ENCODE assay signal across 1 cellular context in genomic region chr9:36258170-36258988, GRCh38.
TF ChIP-seq lines count a peak whose summit lies in the region.

Gene GNE, minus strand, starts transcription at chr9:36258448. Its CDS starts 9,093 bp downstream, at chr9:36249355.

TF ChIP-seq in GM12878, 131 proteins besides CTCF, POLR2A, EP300 and RAD21 (continued from another document and continues in another):
- no peak for TF ChIP-seq BCL3 (IDR thresholded peaks at IDR 0.05; ENCODE audit: borderline replicate concordance, insufficient read depth, low read depth, low read length, poor library complexity, severe bottlenecking)
- TF ChIP-seq, protein P1, sequence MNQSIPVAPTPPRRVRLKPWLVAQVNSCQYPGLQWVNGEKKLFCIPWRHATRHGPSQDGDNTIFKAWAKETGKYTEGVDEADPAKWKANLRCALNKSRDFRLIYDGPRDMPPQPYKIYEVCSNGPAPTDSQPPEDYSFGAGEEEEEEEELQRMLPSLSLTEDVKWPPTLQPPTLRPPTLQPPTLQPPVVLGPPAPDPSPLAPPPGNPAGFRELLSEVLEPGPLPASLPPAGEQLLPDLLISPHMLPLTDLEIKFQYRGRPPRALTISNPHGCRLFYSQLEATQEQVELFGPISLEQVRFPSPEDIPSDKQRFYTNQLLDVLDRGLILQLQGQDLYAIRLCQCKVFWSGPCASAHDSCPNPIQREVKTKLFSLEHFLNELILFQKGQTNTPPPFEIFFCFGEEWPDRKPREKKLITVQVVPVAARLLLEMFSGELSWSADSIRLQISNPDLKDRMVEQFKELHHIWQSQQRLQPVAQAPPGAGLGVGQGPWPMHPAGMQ (IDR thresholded peaks at IDR 0.05; ENCODE audit: borderline replicate concordance), result no peak
- TF ChIP-seq POLR2AphosphoS5 (IDR thresholded peaks at IDR 0.05; ENCODE audit: low read length), result peak; percentile 86
- TF ChIP-seq, protein P2, sequence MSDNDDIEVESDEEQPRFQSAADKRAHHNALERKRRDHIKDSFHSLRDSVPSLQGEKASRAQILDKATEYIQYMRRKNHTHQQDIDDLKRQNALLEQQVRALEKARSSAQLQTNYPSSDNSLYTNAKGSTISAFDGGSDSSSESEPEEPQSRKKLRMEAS (IDR thresholded peaks at IDR 0.05; ENCODE audit: low read depth, low read length), result peak; percentile 94
- peak; percentile 79 for TF ChIP-seq POU2F2 (IDR thresholded peaks at IDR 0.05; ENCODE audit: borderline replicate concordance, low read depth, low read length)
- TF ChIP-seq YY1 (IDR thresholded peaks at IDR 0.05; ENCODE audit: low read depth, low read length), result peak; percentile 92
- TF ChIP-seq, protein P3, sequence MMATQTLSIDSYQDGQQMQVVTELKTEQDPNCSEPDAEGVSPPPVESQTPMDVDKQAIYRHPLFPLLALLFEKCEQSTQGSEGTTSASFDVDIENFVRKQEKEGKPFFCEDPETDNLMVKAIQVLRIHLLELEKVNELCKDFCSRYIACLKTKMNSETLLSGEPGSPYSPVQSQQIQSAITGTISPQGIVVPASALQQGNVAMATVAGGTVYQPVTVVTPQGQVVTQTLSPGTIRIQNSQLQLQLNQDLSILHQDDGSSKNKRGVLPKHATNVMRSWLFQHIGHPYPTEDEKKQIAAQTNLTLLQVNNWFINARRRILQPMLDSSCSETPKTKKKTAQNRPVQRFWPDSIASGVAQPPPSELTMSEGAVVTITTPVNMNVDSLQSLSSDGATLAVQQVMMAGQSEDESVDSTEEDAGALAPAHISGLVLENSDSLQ (IDR thresholded peaks at IDR 0.05), result peak; percentile 71
- TF ChIP-seq TCF3 (IDR thresholded peaks at IDR 0.05; ENCODE audit: borderline replicate concordance, insufficient read depth, low read depth, low read length), result peak; percentile 58; the same call in 1 of the 2 replicates
- peak; percentile 96 for TF ChIP-seq POLR2AphosphoS2 (IDR thresholded peaks at IDR 0.05; ENCODE audit: low read depth, low read length)
- no peak for TF ChIP-seq ZBTB33 (IDR thresholded peaks at IDR 0.05)
- peak; percentile 85 for TF ChIP-seq BACH1 (IDR thresholded peaks at IDR 0.05; ENCODE audit: borderline replicate concordance)
- peak; percentile 86; the same call in 1 of the 2 replicates for TF ChIP-seq SIN3A (IDR thresholded peaks at IDR 0.05; ENCODE audit: low read depth, low read length)
- peak; percentile 58; the same call in 1 of the 2 replicates for TF ChIP-seq CBFB (IDR thresholded peaks at IDR 0.05; ENCODE audit: low read depth)
- no peak; the same call in 1 of the 2 replicates for TF ChIP-seq ELK1 (IDR thresholded peaks at IDR 0.05; ENCODE audit: low read depth, low read length)
- peak; percentile 75 for TF ChIP-seq HCFC1 (IDR thresholded peaks at IDR 0.05; ENCODE audit: low read length)
- TF ChIP-seq BHLHE40 (IDR thresholded peaks at IDR 0.05; ENCODE audit: borderline replicate concordance in 1 of 2, low read depth in 2 of 2, low read length in 1 of 2), result peak; percentile 81 to 83
- TF ChIP-seq, protein P4, sequence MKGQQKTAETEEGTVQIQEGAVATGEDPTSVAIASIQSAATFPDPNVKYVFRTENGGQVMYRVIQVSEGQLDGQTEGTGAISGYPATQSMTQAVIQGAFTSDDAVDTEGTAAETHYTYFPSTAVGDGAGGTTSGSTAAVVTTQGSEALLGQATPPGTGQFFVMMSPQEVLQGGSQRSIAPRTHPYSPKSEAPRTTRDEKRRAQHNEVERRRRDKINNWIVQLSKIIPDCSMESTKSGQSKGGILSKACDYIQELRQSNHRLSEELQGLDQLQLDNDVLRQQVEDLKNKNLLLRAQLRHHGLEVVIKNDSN (IDR thresholded peaks at IDR 0.05; ENCODE audit: borderline replicate concordance, extremely low read length, insufficient read depth, low read depth, low read length), result no peak
- no peak for TF ChIP-seq KDM1A (IDR thresholded peaks at IDR 0.05; ENCODE audit: borderline replicate concordance)
- TF ChIP-seq, protein P5, sequence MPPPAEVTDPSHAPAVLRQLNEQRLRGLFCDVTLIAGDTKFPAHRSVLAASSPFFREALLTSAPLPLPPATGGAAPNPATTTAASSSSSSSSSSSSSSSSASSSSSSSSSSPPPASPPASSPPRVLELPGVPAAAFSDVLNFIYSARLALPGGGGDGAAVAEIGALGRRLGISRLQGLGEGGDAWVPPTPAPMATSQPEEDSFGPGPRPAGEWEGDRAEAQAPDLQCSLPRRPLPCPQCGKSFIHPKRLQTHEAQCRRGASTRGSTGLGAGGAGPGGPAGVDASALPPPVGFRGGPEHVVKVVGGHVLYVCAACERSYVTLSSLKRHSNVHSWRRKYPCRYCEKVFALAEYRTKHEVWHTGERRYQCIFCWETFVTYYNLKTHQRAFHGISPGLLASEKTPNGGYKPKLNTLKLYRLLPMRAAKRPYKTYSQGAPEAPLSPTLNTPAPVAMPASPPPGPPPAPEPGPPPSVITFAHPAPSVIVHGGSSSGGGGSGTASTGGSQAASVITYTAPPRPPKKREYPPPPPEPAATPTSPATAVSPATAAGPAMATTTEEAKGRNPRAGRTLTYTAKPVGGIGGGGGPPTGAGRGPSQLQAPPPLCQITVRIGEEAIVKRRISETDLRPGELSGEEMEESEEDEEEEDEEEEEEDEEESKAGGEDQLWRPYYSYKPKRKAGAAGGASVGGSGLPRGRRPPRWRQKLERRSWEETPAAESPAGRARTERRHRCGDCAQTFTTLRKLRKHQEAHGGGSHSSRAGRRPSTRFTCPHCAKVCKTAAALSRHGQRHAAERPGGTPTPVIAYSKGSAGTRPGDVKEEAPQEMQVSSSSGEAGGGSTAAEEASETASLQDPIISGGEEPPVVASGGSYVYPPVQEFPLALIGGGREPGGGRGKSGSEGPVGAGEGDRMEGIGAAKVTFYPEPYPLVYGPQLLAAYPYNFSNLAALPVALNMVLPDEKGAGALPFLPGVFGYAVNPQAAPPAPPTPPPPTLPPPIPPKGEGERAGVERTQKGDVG (CRISPR knock-in tag; IDR thresholded peaks at IDR 0.05), result no peak
- TF ChIP-seq SMARCA5 (IDR thresholded peaks at IDR 0.05), result peak; percentile 64; the same call in 1 of the 2 replicates
- TF ChIP-seq RAD51 (IDR thresholded peaks at IDR 0.05), result peak; percentile 47; the same call in 1 of the 2 replicates
- no peak for TF ChIP-seq SREBF2 (IDR thresholded peaks at IDR 0.05; ENCODE audit: low read length)
- TF ChIP-seq ZNF592 (IDR thresholded peaks at IDR 0.05), result no peak
- peak; percentile 60; the same call in 1 of the 2 replicates for TF ChIP-seq IRF4 (IDR thresholded peaks at IDR 0.05; ENCODE audit: low read depth, low read length)
- peak; percentile 83; the same call in 1 of the 2 replicates for TF ChIP-seq RCOR1 (conservative IDR thresholded peaks at IDR 0.05; ENCODE audit: low read depth, low read length)
- TF ChIP-seq WRNIP1 (IDR thresholded peaks at IDR 0.05; ENCODE audit: borderline replicate concordance, low read depth, low read length), result 0 out of 2 replicates have a peak, but pooled peaks have one; percentile 85
- no peak for TF ChIP-seq JUNB (IDR thresholded peaks at IDR 0.05)
- TF ChIP-seq, protein P6, sequence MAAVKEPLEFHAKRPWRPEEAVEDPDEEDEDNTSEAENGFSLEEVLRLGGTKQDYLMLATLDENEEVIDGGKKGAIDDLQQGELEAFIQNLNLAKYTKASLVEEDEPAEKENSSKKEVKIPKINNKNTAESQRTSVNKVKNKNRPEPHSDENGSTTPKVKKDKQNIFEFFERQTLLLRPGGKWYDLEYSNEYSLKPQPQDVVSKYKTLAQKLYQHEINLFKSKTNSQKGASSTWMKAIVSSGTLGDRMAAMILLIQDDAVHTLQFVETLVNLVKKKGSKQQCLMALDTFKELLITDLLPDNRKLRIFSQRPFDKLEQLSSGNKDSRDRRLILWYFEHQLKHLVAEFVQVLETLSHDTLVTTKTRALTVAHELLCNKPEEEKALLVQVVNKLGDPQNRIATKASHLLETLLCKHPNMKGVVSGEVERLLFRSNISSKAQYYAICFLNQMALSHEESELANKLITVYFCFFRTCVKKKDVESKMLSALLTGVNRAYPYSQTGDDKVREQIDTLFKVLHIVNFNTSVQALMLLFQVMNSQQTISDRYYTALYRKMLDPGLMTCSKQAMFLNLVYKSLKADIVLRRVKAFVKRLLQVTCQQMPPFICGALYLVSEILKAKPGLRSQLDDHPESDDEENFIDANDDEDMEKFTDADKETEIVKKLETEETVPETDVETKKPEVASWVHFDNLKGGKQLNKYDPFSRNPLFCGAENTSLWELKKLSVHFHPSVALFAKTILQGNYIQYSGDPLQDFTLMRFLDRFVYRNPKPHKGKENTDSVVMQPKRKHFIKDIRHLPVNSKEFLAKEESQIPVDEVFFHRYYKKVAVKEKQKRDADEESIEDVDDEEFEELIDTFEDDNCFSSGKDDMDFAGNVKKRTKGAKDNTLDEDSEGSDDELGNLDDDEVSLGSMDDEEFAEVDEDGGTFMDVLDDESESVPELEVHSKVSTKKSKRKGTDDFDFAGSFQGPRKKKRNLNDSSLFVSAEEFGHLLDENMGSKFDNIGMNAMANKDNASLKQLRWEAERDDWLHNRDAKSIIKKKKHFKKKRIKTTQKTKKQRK (IDR thresholded peaks at IDR 0.05; ENCODE audit: low read depth, low read length), result no peak
